In the genomic region with DNA sequence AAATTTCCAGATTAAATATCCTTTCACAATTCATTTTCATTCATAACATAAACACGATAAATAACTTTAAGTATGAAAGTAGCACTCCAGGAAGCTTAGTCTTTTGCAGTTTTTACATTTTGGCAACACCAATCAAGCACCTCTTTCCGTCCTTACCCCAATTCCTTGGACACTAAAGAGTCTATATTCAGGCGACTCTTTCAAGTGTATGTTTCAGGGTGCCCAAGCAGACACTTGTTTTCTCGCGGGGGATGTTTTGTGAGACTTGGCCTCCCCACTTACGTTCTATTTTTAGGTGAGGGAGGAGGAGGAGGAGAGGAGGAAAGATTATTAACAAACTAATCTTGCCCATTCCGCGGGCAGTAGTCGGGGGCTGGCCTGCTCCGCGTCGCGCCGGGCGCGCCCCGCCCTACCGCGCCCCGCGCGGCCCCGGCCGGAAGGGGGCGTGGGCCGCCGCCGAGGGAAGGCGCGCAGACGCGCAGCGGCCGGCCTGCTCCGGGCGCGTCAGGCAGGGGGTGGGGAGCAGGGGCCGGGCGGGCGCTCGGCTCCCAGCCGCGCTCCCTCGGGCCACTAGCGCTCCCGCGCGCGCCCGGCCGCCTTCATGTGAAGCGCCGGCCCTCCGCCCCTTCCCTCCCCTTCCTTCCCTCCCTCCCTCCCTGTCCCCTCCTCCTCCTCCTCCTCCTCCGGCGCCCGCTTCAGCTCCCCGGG, we compare ENCODE assay signal across 8 cellular contexts. TPM values are rescaled to one million over a fixed set of nuclear protein-coding genes. Genes with fewer than 3 reads are reported as not detected.
DNase-seq lines count a peak whose midpoint lies in the region; ATAC-seq and TF ChIP-seq lines count a peak whose summit lies in the region.

A gene (plus strand): TSS at position 473 of the 708 bp plus-strand sequence. CDS start 337 bp downstream, outside the sequence.

- POLR2A ChIA-PET in CD8-positive, alpha-beta memory T cell (lab: Charles Lee): no interaction called here

- H3K4me1 Mint-ChIP-seq in CD8-positive, alpha-beta memory T cell: peaks cover 27 to 41% (median 38%) of the 10 kb centered on the region in 3 donors

- H3K4me3 Mint-ChIP-seq in CD8-positive, alpha-beta memory T cell: peak within 1 kb of the TSS; percentile 91 to 97 (median 95)

- peak within 1 kb of the TSS; percentile 82 for H3K4me3 ChIP-seq in CD8-positive, alpha-beta memory T cell (ENCODE audit: low read length)
- peak within 1 kb of the TSS; percentile 80 for H3K4me3 ChIP-seq in mucosa of descending colon

- no peaks in the 10 kb centered on the region for H3K9me3 Mint-ChIP-seq in CD8-positive, alpha-beta memory T cell

- peak within 1 kb of the TSS; percentile 63 to 95 (median 88) for H3K27ac Mint-ChIP-seq in CD8-positive, alpha-beta memory T cell

- DNase-seq in CD8-positive, alpha-beta memory T cell: peak; percentile 45 to 70 (median 63)
- peak; percentile 75 for DNase-seq in NOMO-1 treated with dmso at 0.1 percent for 144 hours (lab: John Stamatoyannopoulos, UW; ENCODE audit: unreplicated experiment)
- DNase-seq in activated T-cell treated with anti-CD3 and anti-CD28 coated beads for 1 hour (ENCODE audit: low read depth): peak; percentile 42
- DNase-seq in epithelial cell of prostate (ENCODE audit: low read depth, low spot score): peak; percentile 60
- peak; percentile 88 to 92 (median 92) for DNase-seq in mucosa of descending colon
- peak; percentile 60 for DNase-seq in stimulated activated CD8-positive, alpha-beta memory T cell treated with anti-CD3 and anti-CD28 coated beads, Interleukin-4, amount 100 ng/mL, for 24 hours (ENCODE audit: low read depth)

- H3K27me3 Mint-ChIP-seq in CD8-positive, alpha-beta memory T cell: peaks cover 6 to 36% of the 10 kb centered on the region in 2 donors

- CTCF ChIA-PET in CD8-positive, alpha-beta memory T cell (lab: Charles Lee): interaction anchor here (0.9 to 3.1 kb wide), 3 partner anchors 9 to 13 kb away, joined by 3 to 12 read pairs (median 5); no protein-coding TSS in a partner anchor

- peaks cover 10% of the 10 kb centered on the region for H3K4me1 ChIP-seq in CD8-positive, alpha-beta memory T cell (ENCODE audit: insufficient read depth, low read length)
- peaks cover 4% of the 10 kb centered on the region for H3K4me1 ChIP-seq in mucosa of descending colon (ENCODE audit: low read depth)

- H3K36me3 Mint-ChIP-seq in CD8-positive, alpha-beta memory T cell: peaks cover 0 to 12% (median 0%) of the 10 kb centered on the region in 3 donors

- no peaks in the 10 kb centered on the region for H3K27me3 ChIP-seq in CD8-positive, alpha-beta memory T cell (ENCODE audit: insufficient read depth, low read length, poor library complexity, severe bottlenecking)

- intact Hi-C loops in mucosa of descending colon (cut with DNase I, micrococcal nuclease): no loop called here

- H3K9me3 ChIP-seq in CD8-positive, alpha-beta memory T cell (ENCODE audit: low read length): no peaks in the 10 kb centered on the region
- no peaks in the 10 kb centered on the region for H3K9me3 ChIP-seq in mucosa of descending colon

- TF ChIP-seq CTCF in mucosa of descending colon (IDR thresholded peaks at IDR 0.05): peak; percentile 37

- peak; percentile 90 for ATAC-seq in GM19397 (IDR thresholded peaks at IDR 0.05; ENCODE audit: unreplicated experiment)
- ATAC-seq in HG03558 (IDR thresholded peaks at IDR 0.05; ENCODE audit: extremely low read depth, unreplicated experiment): peak; percentile 80
- peak; percentile 90 for ATAC-seq in mucosa of descending colon

- H3K27ac ChIP-seq in CD8-positive, alpha-beta memory T cell (ENCODE audit: low read depth, low read length): peak within 1 kb of the TSS; percentile 62
- H3K27ac ChIP-seq in epithelial cell of prostate: peak within 1 kb of the TSS; percentile 93

- no peaks in the 10 kb centered on the region for H3K36me3 ChIP-seq in CD8-positive, alpha-beta memory T cell (ENCODE audit: insufficient read depth, low read length)
- no peaks in the 10 kb centered on the region for H3K36me3 ChIP-seq in mucosa of descending colon (ENCODE audit: low read depth)

RNA-seq across cellular contexts. Expression of the gene that starts here (rescaled TPM):
- 10 to 100 TPM; 51.8 to 58.4 TPM for total RNA-seq in CD8-positive, alpha-beta memory T cell
- polyA plus RNA-seq in CD8-positive, alpha-beta memory T cell: 3.4 TPM
- total RNA-seq in mucosa of descending colon: 100 to 1,000 TPM; 184 to 381 (median 299) TPM

Comparison
In these comparisons a context has a peak if more than half of its experiments do, and no peak if none do; other contexts are left out.
1. Peak in every context shown above with its lines: DNase-seq, ATAC-seq, H3K4me3 ChIP-seq and H3K27ac ChIP-seq.
2. DNase-seq: peak in every context shown above with its lines; median percentile 92 in mucosa of descending colon; 75 in NOMO-1 treated with dmso at 0.1 percent for 144 hours; 63 in CD8-positive, alpha-beta memory T cell; 60 in epithelial cell of prostate; 60 in stimulated activated CD8-positive, alpha-beta memory T cell treated with anti-CD3 and anti-CD28 coated beads, Interleukin-4, amount 100 ng/mL, for 24 hours; 42 in activated T-cell treated with anti-CD3 and anti-CD28 coated beads for 1 hour.